ENCODE assay signal across 8 cellular contexts in genomic region chr17:18185391-18185790, GRCh38. TPM values are rescaled to one million over a fixed set of nuclear protein-coding genes. Genes with fewer than 3 reads are reported as not detected.
DNase-seq lines count a peak whose midpoint lies in the region; ATAC-seq, FAIRE-seq and TF ChIP-seq lines count a peak whose summit lies in the region.

No MANE protein-coding gene starts in this region.

- no peak overlapping the region for H4K12ac ChIP-seq in trophoblast cell (ENCODE audit: low read depth, low read length)

- ATAC-seq in GM18519 (IDR thresholded peaks at IDR 0.05; ENCODE audit: low FRiP score, unreplicated experiment) (no peak), GM18517 (IDR thresholded peaks at IDR 0.05; ENCODE audit: unreplicated experiment) (no peak)

- no peak for FAIRE-seq in H54 (lab: Jason Lieb, UNC)

- H4K91ac ChIP-seq in trophoblast cell (ENCODE audit: low read depth, low read length), result no peak overlapping the region

- no peak overlapping the region for H2BK12ac ChIP-seq in trophoblast cell (ENCODE audit: low read length)

- H3K9me3 ChIP-seq in ES-I3 (ENCODE audit: control insufficient read depth, insufficient read depth, low read length) (no peaks in the 10 kb centered on the region), trophoblast cell (ENCODE audit: insufficient read depth, low read depth, low read length) (no peaks in the 10 kb centered on the region)

- peaks cover 9% of the 10 kb centered on the region for H3K4me1 ChIP-seq in ES-I3 (ENCODE audit: insufficient read depth, low read length)
- H3K4me1 ChIP-seq in trophoblast cell (ENCODE audit: control insufficient read depth in 1 of 2, insufficient read depth in 2 of 2, low read length in 2 of 2), result peaks cover 25 to 39% of the 10 kb centered on the region in 2 experiments

- H3K79me2 ChIP-seq in trophoblast cell (ENCODE audit: control insufficient read depth, insufficient read depth, low read length, poor library complexity), result peaks cover 39% of the 10 kb centered on the region

- no peak overlapping the region for H3K23ac ChIP-seq in trophoblast cell (ENCODE audit: low read length)

- TF ChIP-seq CTCF in epithelial cell of proximal tubule (conservative IDR thresholded peaks at IDR 0.05; ENCODE audit: low read depth, low read length), result no peak

- peak overlapping the region; percentile 77 for H3K4me3 ChIP-seq in epithelial cell of proximal tubule (ENCODE audit: low read depth, low read length)
- H3K4me3 ChIP-seq in trophoblast cell (ENCODE audit: low read depth, low read length), result no peak overlapping the region

- no peak for TF ChIP-seq POLR2A in H54 (IDR thresholded peaks at IDR 0.05; ENCODE audit: low read depth, low read length)

- H3K79me1 ChIP-seq in trophoblast cell (ENCODE audit: low read length), result peaks cover 13% of the 10 kb centered on the region

- WGBS in trophoblast cell (ENCODE audit: extremely low coverage, insufficient coverage, insufficient read length), result no CpG with 5 or more reads among the region's 3 CpGs

- H2AK5ac ChIP-seq in trophoblast cell (ENCODE audit: low read length), result no peak overlapping the region

- H3K9ac ChIP-seq in ES-I3 (ENCODE audit: low read depth, low read length), result peak overlapping the region; percentile 80; the same call in 1 of the 2 replicates
- H3K9ac ChIP-seq in trophoblast cell (ENCODE audit: low read length), result no peak overlapping the region

- H3K4me2 ChIP-seq in trophoblast cell (ENCODE audit: low read length), result peak overlapping the region; percentile 44

- no peak overlapping the region for H3K18ac ChIP-seq in trophoblast cell (ENCODE audit: low read length)

- H2BK120ac ChIP-seq in trophoblast cell (ENCODE audit: insufficient read depth, low read length, poor library complexity), result no peak overlapping the region

- H3K36me3 ChIP-seq in ES-I3 (ENCODE audit: insufficient read depth, low read length) (no peaks in the 10 kb centered on the region), trophoblast cell (ENCODE audit: control insufficient read depth in 1 of 2, insufficient read depth in 2 of 2, low read length in 2 of 2) (peaks cover 12 to 14% of the 10 kb centered on the region in 2 experiments)

- peak overlapping the region; percentile 83 for H3K4ac ChIP-seq in trophoblast cell (ENCODE audit: low read depth, low read length)

- H3K27me3 ChIP-seq in trophoblast cell (ENCODE audit: insufficient read depth, low read length), result no peaks in the 10 kb centered on the region

- no peak overlapping the region for H3K14ac ChIP-seq in trophoblast cell (ENCODE audit: low read length)

- H2AFZ ChIP-seq in trophoblast cell (ENCODE audit: insufficient read depth, low read length, poor library complexity), result no peak overlapping the region

- H2BK5ac ChIP-seq in trophoblast cell (ENCODE audit: low read depth, low read length, poor library complexity), result no peak overlapping the region

- H4K8ac ChIP-seq in trophoblast cell (ENCODE audit: low read depth, low read length), result no peak overlapping the region

- no peak overlapping the region for H3K27ac ChIP-seq in trophoblast cell (ENCODE audit: low read depth, low read length)

- peak; percentile 43 for DNase-seq in RKO (ENCODE audit: low spot score)
- DNase-seq in epithelial cell of proximal tubule (ENCODE audit: low read depth), result no peak
- DNase-seq in trophoblast cell, result no peak
- DNase-seq in SIG-M5 treated with dmso at 0.1 percent for 504 hours (lab: John Stamatoyannopoulos, UW; ENCODE audit: unreplicated experiment), result no peak
- no peak for DNase-seq in H54 (ENCODE audit: insufficient read length, low spot score)

RNA-seq across cellular contexts. Expression of gene ALKBH5, which starts 1.8 kb away (rescaled TPM):
- 81.2 and 101 TPM in 2 replicates for total RNA-seq in epithelial cell of proximal tubule
- 69.9 and 71.0 TPM in 2 replicates for polyA plus RNA-seq in trophoblast cell (2013)

RNA-seq across cellular contexts. Expression of gene LLGL1, which starts 40.0 kb away (rescaled TPM):
- 46.1 and 65.3 TPM in 2 replicates for total RNA-seq in epithelial cell of proximal tubule
- polyA plus RNA-seq in trophoblast cell (2013), result 21.5 and 21.7 TPM in 2 replicates
